In genomic region chr5:90590-91547, GRCh38 we compare ENCODE assay signal across 9 cellular contexts. TPM values are rescaled to one million over a fixed set of nuclear protein-coding genes. Genes with fewer than 3 reads are reported as not detected.
DNase-seq lines count a peak whose midpoint lies in the region; ATAC-seq and TF ChIP-seq lines count a peak whose summit lies in the region.
"Had no signal": no experiment of that assay in that cellular context is flagged by ENCODE, and none has a peak within 500 bp of the region (broad histone marks: within the 10 kb centered on the region; RNA-seq: fewer than 3 reads in every experiment).

No MANE protein-coding gene starts in this region.

- DNase-seq in activated CD4-positive, alpha-beta T cell treated with anti-CD3 and anti-CD28 coated beads, Interleukin-2, amount 10 ng/mL, durations not matched to agents 7 days and 5 days, result no peak
- DNase-seq in activated CD4-positive, alpha-beta T cell treated with anti-CD3 and anti-CD28 coated beads for 36 hours, result no peak
- peak; percentile 45 for DNase-seq in NCI-H748 treated with DMSO at 0.1 percent for 48 hours (lab: John Stamatoyannopoulos, UW)
- peak; percentile 28 for DNase-seq in glutamatergic neuron
- DNase-seq in NCI-H1048 (lab: John Stamatoyannopoulos, UW), result no peak
- DNase-seq in activated CD4-positive, alpha-beta T cell treated with anti-CD3 and anti-CD28 coated beads for 48 hours, result no peak
- DNase-seq: transverse colon had no signal

- H3K27me3 Mint-ChIP-seq in activated CD4-positive, alpha-beta T cell treated with anti-CD3 and anti-CD28 coated beads, Interleukin-2, amount 10 ng/mL, durations not matched to agents 7 days and 5 days, result peaks cover 59% of the 10 kb centered on the region
- H3K27me3 Mint-ChIP-seq in activated CD4-positive, alpha-beta T cell treated with anti-CD3 and anti-CD28 coated beads for 36 hours, result peaks cover 31% of the 10 kb centered on the region
- H3K27me3 Mint-ChIP-seq in glutamatergic neuron (ENCODE audit: unreplicated experiment), result peaks cover 7% of the 10 kb centered on the region
- peaks cover 56% of the 10 kb centered on the region for H3K27me3 Mint-ChIP-seq in stimulated activated naive CD8-positive, alpha-beta T cell treated with anti-CD3 and anti-CD28 coated beads, Interleukin-15, Interleukin-2, amounts not matched to agents 100 ng/mL and 50 ng/mL, for 24 hours

- no peak for ATAC-seq in activated CD4-positive, alpha-beta T cell treated with anti-CD3 and anti-CD28 coated beads for 36 hours
- ATAC-seq in GM18909 (IDR thresholded peaks at IDR 0.05; ENCODE audit: poor library complexity, unreplicated experiment), result no peak

- POLR2A ChIA-PET in activated CD4-positive, alpha-beta T cell treated with anti-CD3 and anti-CD28 coated beads, Interleukin-2, amount 10 ng/mL, durations not matched to agents 7 days and 5 days (lab: Charles Lee), result no interaction called here
- POLR2A ChIA-PET in activated CD4-positive, alpha-beta T cell treated with anti-CD3 and anti-CD28 coated beads for 36 hours (lab: Charles Lee), result no interaction called here

- CTCF ChIA-PET in activated CD4-positive, alpha-beta T cell treated with anti-CD3 and anti-CD28 coated beads, Interleukin-2, amount 10 ng/mL, durations not matched to agents 7 days and 5 days (lab: Charles Lee), result no interaction called here
- CTCF ChIA-PET in activated CD4-positive, alpha-beta T cell treated with anti-CD3 and anti-CD28 coated beads for 36 hours (lab: Charles Lee), result interaction anchor here (0.6 kb wide), 1 partner anchor 180 kb away, joined by 3 read pairs; no protein-coding TSS in a partner anchor

- H3K4me3 Mint-ChIP-seq in activated CD4-positive, alpha-beta T cell treated with anti-CD3 and anti-CD28 coated beads, Interleukin-2, amount 10 ng/mL, durations not matched to agents 7 days and 5 days, result peak overlapping the region; percentile 22
- H3K4me3 Mint-ChIP-seq in activated CD4-positive, alpha-beta T cell treated with anti-CD3 and anti-CD28 coated beads for 36 hours, result no peak overlapping the region
- peak overlapping the region; percentile 80 for H3K4me3 Mint-ChIP-seq in glutamatergic neuron (ENCODE audit: unreplicated experiment)
- H3K4me3 Mint-ChIP-seq in stimulated activated naive CD8-positive, alpha-beta T cell treated with anti-CD3 and anti-CD28 coated beads, Interleukin-15, Interleukin-2, amounts not matched to agents 100 ng/mL and 50 ng/mL, for 24 hours, result peak overlapping the region; percentile 37

- no peaks in the 10 kb centered on the region for H3K36me3 Mint-ChIP-seq in activated CD4-positive, alpha-beta T cell treated with anti-CD3 and anti-CD28 coated beads, Interleukin-2, amount 10 ng/mL, durations not matched to agents 7 days and 5 days (ENCODE audit: low read depth)
- no peaks in the 10 kb centered on the region for H3K36me3 Mint-ChIP-seq in activated CD4-positive, alpha-beta T cell treated with anti-CD3 and anti-CD28 coated beads for 36 hours (ENCODE audit: low read depth)
- no peaks in the 10 kb centered on the region for H3K36me3 Mint-ChIP-seq in glutamatergic neuron (ENCODE audit: unreplicated experiment)
- no peaks in the 10 kb centered on the region for H3K36me3 Mint-ChIP-seq in stimulated activated naive CD8-positive, alpha-beta T cell treated with anti-CD3 and anti-CD28 coated beads, Interleukin-15, Interleukin-2, amounts not matched to agents 100 ng/mL and 50 ng/mL, for 24 hours (ENCODE audit: low read depth)

- no peaks in the 10 kb centered on the region for H3K9me3 Mint-ChIP-seq in activated CD4-positive, alpha-beta T cell treated with anti-CD3 and anti-CD28 coated beads, Interleukin-2, amount 10 ng/mL, durations not matched to agents 7 days and 5 days
- no peaks in the 10 kb centered on the region for H3K9me3 Mint-ChIP-seq in activated CD4-positive, alpha-beta T cell treated with anti-CD3 and anti-CD28 coated beads for 36 hours (ENCODE audit: low read depth)
- peaks cover 4% of the 10 kb centered on the region for H3K9me3 Mint-ChIP-seq in glutamatergic neuron (ENCODE audit: unreplicated experiment)
- H3K9me3 Mint-ChIP-seq in stimulated activated naive CD8-positive, alpha-beta T cell treated with anti-CD3 and anti-CD28 coated beads, Interleukin-15, Interleukin-2, amounts not matched to agents 100 ng/mL and 50 ng/mL, for 24 hours, result no peaks in the 10 kb centered on the region

- no peak overlapping the region for H3K27ac Mint-ChIP-seq in activated CD4-positive, alpha-beta T cell treated with anti-CD3 and anti-CD28 coated beads, Interleukin-2, amount 10 ng/mL, durations not matched to agents 7 days and 5 days
- no peak overlapping the region for H3K27ac Mint-ChIP-seq in activated CD4-positive, alpha-beta T cell treated with anti-CD3 and anti-CD28 coated beads for 36 hours
- H3K27ac Mint-ChIP-seq in glutamatergic neuron (ENCODE audit: unreplicated experiment), result peak overlapping the region; percentile 59
- H3K27ac Mint-ChIP-seq in stimulated activated naive CD8-positive, alpha-beta T cell treated with anti-CD3 and anti-CD28 coated beads, Interleukin-15, Interleukin-2, amounts not matched to agents 100 ng/mL and 50 ng/mL, for 24 hours, result no peak overlapping the region

- TF ChIP-seq CTCF in glutamatergic neuron (IDR thresholded peaks at IDR 0.05; ENCODE audit: partially characterized antibody, unreplicated experiment), result no peak

- intact Hi-C loops in activated CD4-positive, alpha-beta T cell treated with anti-CD3 and anti-CD28 coated beads for 36 hours (cut with DNase I, micrococcal nuclease), result no loop called here

- peaks cover 3% of the 10 kb centered on the region for H3K4me1 Mint-ChIP-seq in activated CD4-positive, alpha-beta T cell treated with anti-CD3 and anti-CD28 coated beads, Interleukin-2, amount 10 ng/mL, durations not matched to agents 7 days and 5 days
- peaks cover 8% of the 10 kb centered on the region for H3K4me1 Mint-ChIP-seq in activated CD4-positive, alpha-beta T cell treated with anti-CD3 and anti-CD28 coated beads for 36 hours
- peaks cover 16% of the 10 kb centered on the region for H3K4me1 Mint-ChIP-seq in glutamatergic neuron (ENCODE audit: low read depth, unreplicated experiment)
- peaks cover 4% of the 10 kb centered on the region for H3K4me1 Mint-ChIP-seq in stimulated activated naive CD8-positive, alpha-beta T cell treated with anti-CD3 and anti-CD28 coated beads, Interleukin-15, Interleukin-2, amounts not matched to agents 100 ng/mL and 50 ng/mL, for 24 hours (ENCODE audit: low read depth)

RNA-seq across cellular contexts. Expression of gene PLEKHG4B, which starts 1.1 kb away (rescaled TPM):
- under 1 TPM; 0.10 TPM for total RNA-seq in activated CD4-positive, alpha-beta T cell treated with anti-CD3 and anti-CD28 coated beads, Interleukin-2, amount 10 ng/mL, durations not matched to agents 7 days and 5 days
- total RNA-seq in activated CD4-positive, alpha-beta T cell treated with anti-CD3 and anti-CD28 coated beads for 36 hours, result under 1 TPM; 0.23 to 0.25 TPM
- 49.4 TPM for total RNA-seq in glutamatergic neuron (ENCODE audit: unreplicated experiment)

Comparison
In these comparisons a context has a peak if more than half of its experiments do, and no peak if none do; other contexts are left out.
1. DNase-seq: peak in NCI-H748 treated with DMSO at 0.1 percent for 48 hours (single experiment) and glutamatergic neuron (single experiment); none in activated CD4-positive, alpha-beta T cell treated with anti-CD3 and anti-CD28 coated beads, Interleukin-2, amount 10 ng/mL, durations not matched to agents 7 days and 5 days (single experiment), activated CD4-positive, alpha-beta T cell treated with anti-CD3 and anti-CD28 coated beads for 36 hours (single experiment), NCI-H1048 (single experiment) and activated CD4-positive, alpha-beta T cell treated with anti-CD3 and anti-CD28 coated beads for 48 hours (single experiment).
2. RNA of gene PLEKHG4B, which starts 1.1 kb away (total RNA-seq): 49.4 TPM in glutamatergic neuron (single experiment); 0.23 to 0.25 TPM in activated CD4-positive, alpha-beta T cell treated with anti-CD3 and anti-CD28 coated beads for 36 hours and 0.10 TPM in activated CD4-positive, alpha-beta T cell treated with anti-CD3 and anti-CD28 coated beads, Interleukin-2, amount 10 ng/mL, durations not matched to agents 7 days and 5 days; every median in the first group is over 10 times any median in the second.